16 cellular contexts compared by ENCODE assay signal in genomic region chr2:154125900-154126299, GRCh38.
"Had no signal": no experiment of that assay in that cellular context is flagged by ENCODE, and none has a peak within 500 bp of the region (broad histone marks: within the 10 kb centered on the region; RNA-seq: fewer than 3 reads in every experiment).

No MANE protein-coding gene starts in this region.

- H3K4me1 ChIP-seq: ascending aorta, breast epithelium, left ventricle myocardium inferior, upper lobe of right lung had no signal

- H3K4me3 ChIP-seq: ascending aorta, breast epithelium, left ventricle myocardium inferior, upper lobe of right lung had no signal

- DNase-seq: activated CD4-positive, alpha-beta T cell treated with anti-CD3 and anti-CD28 coated beads, Interleukin-2, amount 10 ng/mL, durations not matched to agents 7 days and 5 days; activated CD8-positive, alpha-beta memory T cell treated with anti-CD3 and anti-CD28 coated beads, Interleukin-2, amount 50 U/mL, for 4 hours; activated naive CD4-positive, alpha-beta T cell treated with anti-CD3 and anti-CD28 coated beads, Interleukin-2, amount 50 U/mL, for 16 hours; activated T-cell treated with anti-CD3 and anti-CD28 coated beads, Interleukin-2, amount 50 U/mL, for 4 hours; cerebellar nuclear complex; effector CD4-positive, alpha-beta T cell; hypothalamus; left ventricle myocardium inferior; nephron progenitor cell; nucleus accumbens; stimulated activated naive B cell treated with anti-CD40 and anti-IgM and Interleukin-4, amounts not matched to agents 10 μg/mL and 1 μg/mL and 100 μg/mL, for 72 hours; T-helper 9 cell; upper lobe of right lung had no signal

- H3K27me3 ChIP-seq: ascending aorta, breast epithelium, upper lobe of right lung had no signal

- H3K9me3 ChIP-seq: ascending aorta, breast epithelium, upper lobe of right lung had no signal

- H3K36me3 ChIP-seq: ascending aorta, breast epithelium, left ventricle myocardium inferior, upper lobe of right lung had no signal

- ATAC-seq: activated T-cell treated with anti-CD3 and anti-CD28 coated beads, Interleukin-2, amount 50 U/mL, for 4 hours; esophagus mucosa; stimulated activated naive B cell treated with anti-CD40 and anti-IgM and Interleukin-4, amounts not matched to agents 10 μg/mL and 1 μg/mL and 100 μg/mL, for 72 hours; upper lobe of right lung had no signal

- H3K27ac ChIP-seq: ascending aorta, breast epithelium, left ventricle myocardium inferior, upper lobe of right lung had no signal
